Comparison of ENCODE assay signal across 1 cellular context in the genomic region with DNA sequence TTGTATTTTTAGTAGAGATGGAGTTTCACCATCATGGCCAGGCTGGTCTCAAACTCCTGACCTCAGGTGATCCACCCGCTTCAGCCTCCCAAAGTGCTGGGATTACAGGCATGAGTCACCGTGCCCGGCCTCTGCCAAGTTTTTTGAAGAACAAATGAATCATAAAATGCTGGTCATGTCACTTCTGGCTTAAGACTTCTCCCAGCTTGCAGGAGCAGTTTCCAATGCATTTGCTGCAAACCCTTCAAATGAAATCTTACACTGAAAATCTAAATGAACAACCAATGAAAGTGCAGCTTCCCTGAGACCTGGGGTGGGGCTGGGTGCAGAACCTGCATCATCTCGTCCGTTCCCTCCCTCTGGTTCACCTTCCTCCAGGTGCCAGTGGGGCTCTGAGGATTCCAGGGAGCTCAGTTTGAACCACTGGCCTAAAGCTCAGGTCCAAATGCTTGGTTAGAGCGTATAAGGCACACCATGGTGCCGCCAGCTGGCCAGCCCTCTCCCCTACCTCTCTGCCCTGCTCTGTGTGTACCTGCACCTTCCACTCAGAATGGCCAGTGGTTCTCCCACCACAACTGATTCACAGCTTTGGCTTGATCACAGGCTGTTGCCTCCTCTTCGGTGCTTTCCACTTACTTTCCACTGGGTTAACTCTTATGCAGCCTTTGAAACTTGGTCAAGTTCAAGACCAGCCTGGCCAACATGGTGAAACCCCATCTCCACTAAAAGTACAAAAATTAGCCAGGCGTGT.
A peak's percentile ranks its signal among the peaks of the same experiment; 100 is the strongest.
TF ChIP-seq lines count a peak whose summit lies in the region.

No MANE protein-coding gene starts in this region.

TF ChIP-seq in SK-N-SH, 30 proteins besides CTCF, POLR2A, EP300 and RAD21 (continued from another document):
- TF ChIP-seq CHD2 (IDR thresholded peaks at IDR 0.05; ENCODE audit: low read length, partially characterized antibody) (no peak), FOXJ3 (CRISPR knock-in tag; IDR thresholded peaks at IDR 0.05) (no peak), MEF2A (IDR thresholded peaks at IDR 0.05; ENCODE audit: borderline replicate concordance, low read depth) (no peak), EZH2phosphoT487 (IDR thresholded peaks at IDR 0.05; ENCODE audit: borderline replicate concordance, low read depth) (no peak), TCF12 (IDR thresholded peaks at IDR 0.05) (no peak), ELF1 (IDR thresholded peaks at IDR 0.05) (no peak), RCOR1 (IDR thresholded peaks at IDR 0.05; ENCODE audit: low read length) (no peak), RFX5 (IDR thresholded peaks at IDR 0.05; ENCODE audit: low read length) (no peak), MXI1 (IDR thresholded peaks at IDR 0.05; ENCODE audit: low read depth, low read length) (no peak), FOSL2 (IDR thresholded peaks at IDR 0.05; ENCODE audit: borderline replicate concordance, low read depth) (peak; percentile 82), NFIC (IDR thresholded peaks at IDR 0.05; ENCODE audit: borderline replicate concordance) (peak; percentile 80), JUND (IDR thresholded peaks at IDR 0.05) (peak; percentile 53; the same call in 1 of the 2 replicates), POLR2AphosphoS5 (IDR thresholded peaks at IDR 0.05; ENCODE audit: low read depth, low read length) (no peak), SIN3A (IDR thresholded peaks at IDR 0.05; ENCODE audit: borderline replicate concordance, low read depth, low read length) (no peak), GABPA (IDR thresholded peaks at IDR 0.05; ENCODE audit: low read depth) (no peak), NRF1 (IDR thresholded peaks at IDR 0.05; ENCODE audit: low read depth, low read length) (no peak)
- TF ChIP-seq, protein P1, sequence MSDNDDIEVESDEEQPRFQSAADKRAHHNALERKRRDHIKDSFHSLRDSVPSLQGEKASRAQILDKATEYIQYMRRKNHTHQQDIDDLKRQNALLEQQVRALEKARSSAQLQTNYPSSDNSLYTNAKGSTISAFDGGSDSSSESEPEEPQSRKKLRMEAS (IDR thresholded peaks at IDR 0.05; ENCODE audit: low read depth): no peak
- TF ChIP-seq, protein P2, sequence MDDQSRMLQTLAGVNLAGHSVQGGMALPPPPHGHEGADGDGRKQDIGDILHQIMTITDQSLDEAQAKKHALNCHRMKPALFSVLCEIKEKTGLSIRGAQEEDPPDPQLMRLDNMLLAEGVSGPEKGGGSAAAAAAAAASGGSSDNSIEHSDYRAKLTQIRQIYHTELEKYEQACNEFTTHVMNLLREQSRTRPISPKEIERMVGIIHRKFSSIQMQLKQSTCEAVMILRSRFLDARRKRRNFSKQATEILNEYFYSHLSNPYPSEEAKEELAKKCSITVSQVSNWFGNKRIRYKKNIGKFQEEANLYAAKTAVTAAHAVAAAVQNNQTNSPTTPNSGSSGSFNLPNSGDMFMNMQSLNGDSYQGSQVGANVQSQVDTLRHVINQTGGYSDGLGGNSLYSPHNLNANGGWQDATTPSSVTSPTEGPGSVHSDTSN (IDR thresholded peaks at IDR 0.05): peak; percentile 78
- TF ChIP-seq, protein P3, sequence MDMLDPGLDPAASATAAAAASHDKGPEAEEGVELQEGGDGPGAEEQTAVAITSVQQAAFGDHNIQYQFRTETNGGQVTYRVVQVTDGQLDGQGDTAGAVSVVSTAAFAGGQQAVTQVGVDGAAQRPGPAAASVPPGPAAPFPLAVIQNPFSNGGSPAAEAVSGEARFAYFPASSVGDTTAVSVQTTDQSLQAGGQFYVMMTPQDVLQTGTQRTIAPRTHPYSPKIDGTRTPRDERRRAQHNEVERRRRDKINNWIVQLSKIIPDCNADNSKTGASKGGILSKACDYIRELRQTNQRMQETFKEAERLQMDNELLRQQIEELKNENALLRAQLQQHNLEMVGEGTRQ (IDR thresholded peaks at IDR 0.05; ENCODE audit: borderline replicate concordance, low read depth, low read length): no peak
- TF ChIP-seq, protein P4, sequence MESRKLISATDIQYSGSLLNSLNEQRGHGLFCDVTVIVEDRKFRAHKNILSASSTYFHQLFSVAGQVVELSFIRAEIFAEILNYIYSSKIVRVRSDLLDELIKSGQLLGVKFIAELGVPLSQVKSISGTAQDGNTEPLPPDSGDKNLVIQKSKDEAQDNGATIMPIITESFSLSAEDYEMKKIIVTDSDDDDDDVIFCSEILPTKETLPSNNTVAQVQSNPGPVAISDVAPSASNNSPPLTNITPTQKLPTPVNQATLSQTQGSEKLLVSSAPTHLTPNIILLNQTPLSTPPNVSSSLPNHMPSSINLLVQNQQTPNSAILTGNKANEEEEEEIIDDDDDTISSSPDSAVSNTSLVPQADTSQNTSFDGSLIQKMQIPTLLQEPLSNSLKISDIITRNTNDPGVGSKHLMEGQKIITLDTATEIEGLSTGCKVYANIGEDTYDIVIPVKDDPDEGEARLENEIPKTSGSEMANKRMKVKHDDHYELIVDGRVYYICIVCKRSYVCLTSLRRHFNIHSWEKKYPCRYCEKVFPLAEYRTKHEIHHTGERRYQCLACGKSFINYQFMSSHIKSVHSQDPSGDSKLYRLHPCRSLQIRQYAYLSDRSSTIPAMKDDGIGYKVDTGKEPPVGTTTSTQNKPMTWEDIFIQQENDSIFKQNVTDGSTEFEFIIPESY (IDR thresholded peaks at IDR 0.05; ENCODE audit: borderline replicate concordance, low read depth): no peak
- TF ChIP-seq, protein P5, sequence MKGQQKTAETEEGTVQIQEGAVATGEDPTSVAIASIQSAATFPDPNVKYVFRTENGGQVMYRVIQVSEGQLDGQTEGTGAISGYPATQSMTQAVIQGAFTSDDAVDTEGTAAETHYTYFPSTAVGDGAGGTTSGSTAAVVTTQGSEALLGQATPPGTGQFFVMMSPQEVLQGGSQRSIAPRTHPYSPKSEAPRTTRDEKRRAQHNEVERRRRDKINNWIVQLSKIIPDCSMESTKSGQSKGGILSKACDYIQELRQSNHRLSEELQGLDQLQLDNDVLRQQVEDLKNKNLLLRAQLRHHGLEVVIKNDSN (IDR thresholded peaks at IDR 0.05; ENCODE audit: borderline replicate concordance, low read depth): no peak
TF ChIP-seq in SK-N-SH: peak in this region for 4.
